Comparison of ENCODE assay signal across 9 cellular contexts in the genomic region with DNA sequence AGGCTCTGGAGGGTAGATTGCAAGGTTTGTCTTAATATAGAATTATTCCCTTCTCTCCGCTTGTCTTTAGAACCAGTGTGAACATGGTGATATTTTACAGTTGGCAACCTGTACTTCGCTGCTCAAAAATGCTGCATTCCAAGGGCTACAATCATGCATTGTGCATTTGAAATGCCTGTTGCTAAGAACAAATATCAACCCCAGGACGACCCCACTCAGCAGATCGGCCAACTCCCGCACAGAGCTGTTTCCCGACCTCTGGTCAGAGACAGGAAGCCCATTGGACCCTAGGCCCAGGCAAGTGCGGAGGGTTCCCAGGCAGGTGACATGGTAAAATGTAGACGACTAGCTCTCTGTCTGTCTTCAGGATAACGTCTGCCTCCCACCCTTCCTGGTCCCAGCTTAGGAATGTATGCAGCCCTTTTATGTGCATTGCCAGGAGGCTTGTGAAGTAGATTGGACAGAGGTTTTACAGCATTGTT.
DNase-seq lines count a peak whose midpoint lies in the region; ATAC-seq and TF ChIP-seq lines count a peak whose summit lies in the region.
"Had no signal": no experiment of that assay in that cellular context is flagged by ENCODE, and none has a peak within 500 bp of the region (broad histone marks: within the 10 kb centered on the region; RNA-seq: fewer than 3 reads in every experiment).

No MANE protein-coding gene starts in this region.

- no peak for ATAC-seq in memory B cell (ENCODE audit: low read depth)
- no peak for ATAC-seq in HG03354 (IDR thresholded peaks at IDR 0.05; ENCODE audit: poor library complexity, severe bottlenecking, unreplicated experiment)
- ATAC-seq in activated naive CD4-positive, alpha-beta T cell treated with anti-CD3 and anti-CD28 coated beads, Interleukin-2, amount 50 U/mL, for 72 hours = no peak

- H3K4me1 ChIP-seq in tibial nerve = peaks cover 0 to 59% (median 25%) of the 10 kb centered on the region in 4 donors

- H3K27me3 Mint-ChIP-seq in memory B cell = no peaks in the 10 kb centered on the region
- H3K27me3 Mint-ChIP-seq: activated T-helper 17 cell treated with anti-CD3 and anti-CD28 coated beads, Interleukin-2, amount 50 U/mL, for 72 hours had no signal

- no peak for TF ChIP-seq POLR2A in tibial nerve (IDR thresholded peaks at IDR 0.05)

- no peaks in the 10 kb centered on the region for H3K27me3 ChIP-seq in tibial nerve

- H3K27ac Mint-ChIP-seq in memory B cell = no peak overlapping the region
- no peak overlapping the region for H3K27ac Mint-ChIP-seq in activated naive CD4-positive, alpha-beta T cell treated with anti-CD3 and anti-CD28 coated beads, Interleukin-2, amount 50 U/mL, for 72 hours
- H3K27ac Mint-ChIP-seq: activated T-helper 17 cell treated with anti-CD3 and anti-CD28 coated beads, Interleukin-2, amount 50 U/mL, for 72 hours; progenitor cell of endocrine pancreas had no signal

- no peaks in the 10 kb centered on the region for H3K9me3 ChIP-seq in tibial nerve

- H3K9me3 Mint-ChIP-seq in memory B cell = no peaks in the 10 kb centered on the region
- peaks cover 0 to 1% of the 10 kb centered on the region in 2 donors for H3K9me3 Mint-ChIP-seq in activated naive CD4-positive, alpha-beta T cell treated with anti-CD3 and anti-CD28 coated beads, Interleukin-2, amount 50 U/mL, for 72 hours

- no peak for TF ChIP-seq CTCF in tibial nerve (IDR thresholded peaks at IDR 0.05)

- no peak for TF ChIP-seq EP300 in tibial nerve (IDR thresholded peaks at IDR 0.05)

- H3K4me3 ChIP-seq in tibial nerve = no peak overlapping the region

- no peaks in the 10 kb centered on the region for H3K36me3 ChIP-seq in tibial nerve

- peak overlapping the region; percentile 15 for H3K27ac ChIP-seq in cingulate gyrus (ENCODE audit: low read depth, low read length)
- H3K27ac ChIP-seq in tibial nerve = peak overlapping the region; percentile 57 to 93 (median 79)

- WGBS in tibial nerve, 2 donors = 16 to 20% methylated on average over 9 of the region's 9 CpGs

- peak overlapping the region; percentile 11 for H3K4me3 Mint-ChIP-seq in memory B cell
- H3K4me3 Mint-ChIP-seq: activated T-helper 17 cell treated with anti-CD3 and anti-CD28 coated beads, Interleukin-2, amount 50 U/mL, for 72 hours had no signal

- no peaks in the 10 kb centered on the region for H3K36me3 Mint-ChIP-seq in memory B cell
- H3K36me3 Mint-ChIP-seq in activated naive CD4-positive, alpha-beta T cell treated with anti-CD3 and anti-CD28 coated beads, Interleukin-2, amount 50 U/mL, for 72 hours = peaks cover 0 to 10% of the 10 kb centered on the region in 2 donors

- DNase-seq in NCI-H226 (peak; percentile 76), memory B cell (ENCODE audit: low spot score in 2 of 2) (no peak), tibial nerve (ENCODE audit: low spot score in 2 of 2) (no peak), NCI-H1105 (lab: John Stamatoyannopoulos, UW) (no peak)
- DNase-seq in activated naive CD4-positive, alpha-beta T cell treated with anti-CD3 and anti-CD28 coated beads, Interleukin-2, amount 50 U/mL, for 72 hours (ENCODE audit: low spot score in 2 of 2) = no peak

- H3K4me1 Mint-ChIP-seq in memory B cell = peaks cover 14% of the 10 kb centered on the region
